Comparison of ENCODE assay signal across 9 cellular contexts in genomic region chr6:125597411-125598253, GRCh38.
A peak's percentile ranks its signal among the peaks of the same experiment; 100 is the strongest.
DNase-seq lines count a peak whose midpoint lies in the region; ATAC-seq, FAIRE-seq and TF ChIP-seq lines count a peak whose summit lies in the region.
"Had no signal": no experiment of that assay in that cellular context is flagged by ENCODE, and none has a peak within 500 bp of the region (broad histone marks: within the 10 kb centered on the region; RNA-seq: fewer than 3 reads in every experiment).

No MANE protein-coding gene starts in this region.

- no TSS peak for BruUV-seq in GM12878 (replicated peaks; lab: Mats Ljungman, UMichigan)

- no peak for TF ChIP-seq EP300 in GM12878 (IDR thresholded peaks at IDR 0.05; ENCODE audit: borderline replicate concordance in 1 of 2, control insufficient read depth in 1 of 2, low read depth in 2 of 2, low read length in 2 of 2)

- H3K79me2 ChIP-seq in KMS-11 (ENCODE audit: insufficient read depth, low read depth) (no peaks in the 10 kb centered on the region), GM12878 (ENCODE audit: control insufficient read depth, insufficient read depth, low read length) (no peaks in the 10 kb centered on the region)

- H3K36me3 ChIP-seq in KMS-11 (ENCODE audit: insufficient read depth) = no peaks in the 10 kb centered on the region
- H3K36me3 ChIP-seq in GM12878 (ENCODE audit: control insufficient read depth in 2 of 2, insufficient read depth in 2 of 2, low read length in 1 of 2) = no peaks in the 10 kb centered on the region
- no peaks in the 10 kb centered on the region for H3K36me3 ChIP-seq in CD8-positive, alpha-beta T cell (ENCODE audit: insufficient read depth, low read length)

- H3K36me3 Mint-ChIP-seq in CD8-positive, alpha-beta T cell = no peaks in the 10 kb centered on the region
- H3K36me3 Mint-ChIP-seq: activated naive CD8-positive, alpha-beta T cell had no signal

- H2AFZ ChIP-seq in KMS-11 (ENCODE audit: low read depth) = peak overlapping the region; percentile 26; the same call in 1 of the 2 replicates
- no peak overlapping the region for H2AFZ ChIP-seq in GM12878 (ENCODE audit: control insufficient read depth, low read depth, low read length)

- CTCF ChIA-PET in GM12878 (lab: Yijun Ruan, JAX) = no interaction called here
- CTCF ChIA-PET in CD8-positive, alpha-beta T cell (lab: Charles Lee) = no interaction called here

- H3K9me3 Mint-ChIP-seq in CD8-positive, alpha-beta T cell = no peaks in the 10 kb centered on the region

- peaks cover 14% of the 10 kb centered on the region for H3K27me3 Mint-ChIP-seq in CD8-positive, alpha-beta T cell (ENCODE audit: low read depth)

- FAIRE-seq in GM12878 (lab: Jason Lieb, UNC) = no peak

- TF ChIP-seq POLR2A in GM12878 (IDR thresholded peaks at IDR 0.05; ENCODE audit: low read depth, low read length) = no peak

- TF ChIP-seq CTCF in KMS-11 (conservative IDR thresholded peaks at IDR 0.05; ENCODE audit: low read depth, low read length) = no peak
- no peak for TF ChIP-seq CTCF in GM12878 (IDR thresholded peaks at IDR 0.05 in 2 of 3, conservative IDR thresholded peaks at IDR 0.05 in 1 of 3; ENCODE audit: control insufficient read depth in 2 of 3, extremely low read depth in 1 of 3, insufficient read depth in 1 of 3, low read depth in 3 of 3, low read length in 3 of 3)
- no peak for TF ChIP-seq CTCF in CD8-positive, alpha-beta T cell (IDR thresholded peaks at IDR 0.05)

- DNase-seq in GM12878 (ENCODE audit: low read depth, low spot score) (no peak), retina (peak; percentile 38), inferior parietal cortex (ENCODE audit: extremely low spot score) (no peak), dermis blood vessel endothelial cell (no peak)
- DNase-seq in activated effector memory CD4-positive, alpha-beta T cell treated with Interleukin-2 at 50 U/mL for 16 hours = no peak
- no peak for DNase-seq in CD8-positive, alpha-beta T cell

- RAD21 ChIA-PET in GM12878 (lab: Charles Lee; ENCODE audit: unreplicated experiment) = no interaction called here

- H3K27ac Mint-ChIP-seq in CD8-positive, alpha-beta T cell = no peak overlapping the region
- H3K27ac Mint-ChIP-seq: activated naive CD8-positive, alpha-beta T cell had no signal

- 14% methylated on average over 7 of the region's 7 CpGs for WGBS in GM12878 (ENCODE audit: insufficient coverage, insufficient replicate concordance, low lambda C conversion rate, missing lambda C conversion rate)

- peak; percentile 85 for ATAC-seq in GM19324 (IDR thresholded peaks at IDR 0.05; ENCODE audit: low FRiP score, unreplicated experiment)
- ATAC-seq in GM12878 = peak; percentile 79
- no peak for ATAC-seq in CD8-positive, alpha-beta T cell

- no peak for TF ChIP-seq RAD21 in GM12878 (IDR thresholded peaks at IDR 0.05; ENCODE audit: insufficient read depth, low read depth, low read length)

- H4K20me1 ChIP-seq in KMS-11 (ENCODE audit: insufficient read depth) (no peaks in the 10 kb centered on the region), GM12878 (ENCODE audit: control insufficient read depth, insufficient read depth) (no peaks in the 10 kb centered on the region)

- H3K27ac ChIP-seq in KMS-11 (peak overlapping the region; percentile 62), GM12878 (ENCODE audit: control insufficient read depth, insufficient read depth) (no peak overlapping the region)
- no peak overlapping the region for H3K27ac ChIP-seq in CD8-positive, alpha-beta T cell (ENCODE audit: low read depth, low read length)

- intact Hi-C loops in GM12878 (cut with micrococcal nuclease; ENCODE audit: unreplicated experiment) = no loop called here
- intact Hi-C loops in CD8-positive, alpha-beta T cell (cut with DNase I, micrococcal nuclease) = no loop called here

- POLR2A ChIA-PET in GM12878 (lab: Charles Lee) = no interaction called here
- POLR2A ChIA-PET in CD8-positive, alpha-beta T cell (lab: Charles Lee) = no interaction called here

- H3K27me3 ChIP-seq in KMS-11 (ENCODE audit: insufficient read depth, low read depth) (no peaks in the 10 kb centered on the region), GM12878 (replicated peaks in 1 of 2; ENCODE audit: control insufficient read depth in 2 of 2, insufficient read depth in 2 of 2, low read length in 1 of 2) (no peaks in the 10 kb centered on the region; a peak in 1 of 4 replicates)
- H3K27me3 ChIP-seq in CD8-positive, alpha-beta T cell (ENCODE audit: insufficient read depth, low read length) = no peaks in the 10 kb centered on the region

- H3K4me2 ChIP-seq in KMS-11 (peak overlapping the region; percentile 82), GM12878 (ENCODE audit: control insufficient read depth, insufficient read depth) (no peak overlapping the region)

- H3K4me3 Mint-ChIP-seq in CD8-positive, alpha-beta T cell = no peak overlapping the region
- H3K4me3 Mint-ChIP-seq: activated naive CD8-positive, alpha-beta T cell had no signal

- no peaks in the 10 kb centered on the region for H3K9me3 ChIP-seq in GM12878 (replicated peaks; ENCODE audit: control insufficient read depth, insufficient read depth, low read length)
- H3K9me3 ChIP-seq in CD8-positive, alpha-beta T cell (ENCODE audit: low read length) = no peaks in the 10 kb centered on the region

- no peaks in the 10 kb centered on the region for H3K4me1 Mint-ChIP-seq in CD8-positive, alpha-beta T cell (ENCODE audit: low read depth)

- in situ Hi-C loops in GM12878 (cut with MboI) = no loop called here

- H3K4me1 ChIP-seq in KMS-11 (ENCODE audit: low read depth, poor library complexity, severe bottlenecking) = peaks cover 43% of the 10 kb centered on the region
- no peaks in the 10 kb centered on the region for H3K4me1 ChIP-seq in GM12878 (ENCODE audit: control insufficient read depth, insufficient read depth, low read length)
- H3K4me1 ChIP-seq in CD8-positive, alpha-beta T cell (ENCODE audit: insufficient read depth, low read length) = no peaks in the 10 kb centered on the region

- SMC1A ChIA-PET in GM12878 (lab: Charles Lee; ENCODE audit: uncharacterized antibody, unreplicated experiment) = no interaction called here

- no peak overlapping the region for H3K4me3 ChIP-seq in KMS-11 (IDR thresholded peaks at IDR 0.05; ENCODE audit: insufficient read depth, low read depth, low read length)
- no peak overlapping the region for H3K4me3 ChIP-seq in GM12878
- no peak overlapping the region for H3K4me3 ChIP-seq in CD8-positive, alpha-beta T cell (ENCODE audit: low read depth, low read length)

- H3K9ac ChIP-seq in KMS-11 = peak overlapping the region; percentile 12; the same call in 1 of the 2 replicates
- H3K9ac ChIP-seq in GM12878 (ENCODE audit: control insufficient read depth, insufficient read depth, low read length) = no peak overlapping the region

TF ChIP-seq in GM12878, 131 proteins besides CTCF, POLR2A, EP300 and RAD21:
- TF ChIP-seq ZNF24 (IDR thresholded peaks at IDR 0.05) = peak; percentile 79
- TF ChIP-seq IRF3 (IDR thresholded peaks at IDR 0.05) = no peak
- TF ChIP-seq RUNX3 (IDR thresholded peaks at IDR 0.05; ENCODE audit: low read length) = 0 out of 2 replicates have a peak, but pooled peaks have one; percentile 6
- peak; percentile 47; the same call in 1 of the 2 replicates for TF ChIP-seq SPI1 (IDR thresholded peaks at IDR 0.05; ENCODE audit: borderline replicate concordance, insufficient read depth, low read depth, low read length)
